In genomic region chr6:90464507-90464906, GRCh38 we compare ENCODE assay signal across 1 cellular context.
TF ChIP-seq lines count a peak whose summit lies in the region.

No MANE protein-coding gene starts in this region.

TF ChIP-seq in K562, 482 proteins besides CTCF, POLR2A, EP300 and RAD21 (continued from another document):
- no peak for TF ChIP-seq HEY1 (CRISPR knock-in tag; IDR thresholded peaks at IDR 0.05; ENCODE audit: borderline replicate concordance)
- no peak for TF ChIP-seq TAF1 (IDR thresholded peaks at IDR 0.05; ENCODE audit: control insufficient read depth, extremely low read depth, insufficient read depth, low read length, severe bottlenecking)
- no peak for TF ChIP-seq SNAPC5 (CRISPR knock-in tag; IDR thresholded peaks at IDR 0.05)
- no peak for TF ChIP-seq KHSRP (IDR thresholded peaks at IDR 0.05)
- 0 out of 2 replicates have a peak, but pooled peaks have one; percentile 18 for TF ChIP-seq NCOA6 (IDR thresholded peaks at IDR 0.05)
- no peak for TF ChIP-seq HNRNPK (IDR thresholded peaks at IDR 0.05; ENCODE audit: low read depth, low read length, poor library complexity, severe bottlenecking)
- TF ChIP-seq TAL1 (IDR thresholded peaks at IDR 0.05) = peak; percentile 67
- peak; percentile 91 for TF ChIP-seq SMARCA4 (IDR thresholded peaks at IDR 0.05)
- TF ChIP-seq FOXM1 (IDR thresholded peaks at IDR 0.05; ENCODE audit: low read depth) = peak; percentile 68; the same call in 1 of the 2 replicates
- no peak for TF ChIP-seq FOXM1 (CRISPR knock-in tag; IDR thresholded peaks at IDR 0.05; ENCODE audit: low read depth)
- peak; percentile 67 for TF ChIP-seq MTA2 (IDR thresholded peaks at IDR 0.05; ENCODE audit: low read depth)
- TF ChIP-seq MTA3 (IDR thresholded peaks at IDR 0.05; ENCODE audit: borderline replicate concordance) = 0 out of 2 replicates have a peak, but pooled peaks have one; percentile 35
- TF ChIP-seq CC2D1A (IDR thresholded peaks at IDR 0.05) = no peak
- TF ChIP-seq PKNOX1 (IDR thresholded peaks at IDR 0.05) = no peak
- TF ChIP-seq DACH1 (IDR thresholded peaks at IDR 0.05; ENCODE audit: partially characterized antibody) = no peak
- no peak for TF ChIP-seq RBM25 (IDR thresholded peaks at IDR 0.05; ENCODE audit: low read depth, low read length, severe bottlenecking)
- no peak for TF ChIP-seq RBFOX2 (IDR thresholded peaks at IDR 0.05; ENCODE audit: low read depth, low read length)
- TF ChIP-seq NFIX (CRISPR knock-in tag; IDR thresholded peaks at IDR 0.05; ENCODE audit: low read depth) = no peak
- TF ChIP-seq HDAC3 (IDR thresholded peaks at IDR 0.05; ENCODE audit: borderline replicate concordance, partially characterized antibody) = peak; percentile 17
- TF ChIP-seq JUND (IDR thresholded peaks at IDR 0.05; ENCODE audit: borderline replicate concordance, low read depth, low read length) = peak; percentile 57; the same call in 1 of the 2 replicates
- TF ChIP-seq JUND (tag; IDR thresholded peaks at IDR 0.05; ENCODE audit: borderline replicate concordance, low read depth, low read length) = peak; percentile 51; the same call in 1 of the 3 replicates
- peak; percentile 60; the same call in 1 of the 2 replicates for TF ChIP-seq SOX6 (IDR thresholded peaks at IDR 0.05)
- peak; percentile 77; the same call in 1 of the 2 replicates for TF ChIP-seq ESRRA (IDR thresholded peaks at IDR 0.05; ENCODE audit: borderline replicate concordance, low read depth)
- TF ChIP-seq CEBPZ (IDR thresholded peaks at IDR 0.05; ENCODE audit: borderline replicate concordance, low read depth, low read length) = no peak
- TF ChIP-seq NCOR1 (IDR thresholded peaks at IDR 0.05) = peak; percentile 56
- peak; percentile 84 for TF ChIP-seq MTA1 (IDR thresholded peaks at IDR 0.05; ENCODE audit: borderline replicate concordance)
- no peak for TF ChIP-seq ZKSCAN1 (IDR thresholded peaks at IDR 0.05; ENCODE audit: low read depth, low read length)
- peak; percentile 92 for TF ChIP-seq ARID1B (IDR thresholded peaks at IDR 0.05)
- TF ChIP-seq NCOA1 (IDR thresholded peaks at IDR 0.05; ENCODE audit: low read depth) = 0 out of 2 replicates have a peak, but pooled peaks have one; percentile 31
- TF ChIP-seq JUN (IDR thresholded peaks at IDR 0.05; ENCODE audit: borderline replicate concordance, low read depth, low read length) = no peak
- no peak for TF ChIP-seq JUN (CRISPR knock-in tag; IDR thresholded peaks at IDR 0.05; ENCODE audit: borderline replicate concordance)
- TF ChIP-seq L3MBTL2 (IDR thresholded peaks at IDR 0.05) = peak; percentile 27; the same call in 1 of the 2 replicates
- no peak for TF ChIP-seq NR2C2 (CRISPR knock-in tag; IDR thresholded peaks at IDR 0.05)
- 0 out of 2 replicates have a peak, but pooled peaks have one; percentile 13 for TF ChIP-seq NR2C2 (tag; IDR thresholded peaks at IDR 0.05)
- peak; percentile 90 for TF ChIP-seq CXXC5 (CRISPR knock-in tag; IDR thresholded peaks at IDR 0.05)
- peak; percentile 44 to 54; a peak in 1 of 4 replicates for TF ChIP-seq KDM1A (IDR thresholded peaks at IDR 0.05)
- no peak for TF ChIP-seq PRDM10 (IDR thresholded peaks at IDR 0.05; ENCODE audit: partially characterized antibody)
- TF ChIP-seq KLF6 (CRISPR knock-in tag; IDR thresholded peaks at IDR 0.05; ENCODE audit: borderline replicate concordance) = no peak
- TF ChIP-seq ADNP (tag; IDR thresholded peaks at IDR 0.05) = 0 out of 2 replicates have a peak, but pooled peaks have one; percentile 19
- no peak for TF ChIP-seq ZSCAN32 (CRISPR knock-in tag; IDR thresholded peaks at IDR 0.05)
- no peak for TF ChIP-seq ZNF282 (CRISPR knock-in tag; IDR thresholded peaks at IDR 0.05)
- peak; percentile 92 for TF ChIP-seq SMARCE1 (IDR thresholded peaks at IDR 0.05)
- no peak for TF ChIP-seq PPARD (CRISPR knock-in tag; IDR thresholded peaks at IDR 0.05)
- TF ChIP-seq TCF3 (CRISPR knock-in tag; IDR thresholded peaks at IDR 0.05) = peak; percentile 78
- TF ChIP-seq BRCA1 (IDR thresholded peaks at IDR 0.05) = no peak
- TF ChIP-seq BRCA1 (CRISPR knock-in tag; IDR thresholded peaks at IDR 0.05) = no peak
- TF ChIP-seq HDAC2 (IDR thresholded peaks at IDR 0.05) = 0 out of 2 replicates have a peak, but pooled peaks have one; percentile 54
- peak; percentile 86 for TF ChIP-seq TEAD4 (IDR thresholded peaks at IDR 0.05; ENCODE audit: low read length)
- TF ChIP-seq TEAD4 (CRISPR knock-in tag; IDR thresholded peaks at IDR 0.05; ENCODE audit: borderline replicate concordance) = no peak
- TF ChIP-seq RCOR1 (IDR thresholded peaks at IDR 0.05; ENCODE audit: borderline replicate concordance in 1 of 2, low read depth in 2 of 2, low read length in 2 of 2) = peak in 1 of 2 experiments; percentile 69; a peak in 1 of 4 replicates
- TF ChIP-seq PML (IDR thresholded peaks at IDR 0.05; ENCODE audit: low read length) = peak; percentile 80; the same call in 1 of the 2 replicates
TF ChIP-seq in K562: peak in this region for 48.
